22 cellular contexts compared by ENCODE assay signal in the genomic region with DNA sequence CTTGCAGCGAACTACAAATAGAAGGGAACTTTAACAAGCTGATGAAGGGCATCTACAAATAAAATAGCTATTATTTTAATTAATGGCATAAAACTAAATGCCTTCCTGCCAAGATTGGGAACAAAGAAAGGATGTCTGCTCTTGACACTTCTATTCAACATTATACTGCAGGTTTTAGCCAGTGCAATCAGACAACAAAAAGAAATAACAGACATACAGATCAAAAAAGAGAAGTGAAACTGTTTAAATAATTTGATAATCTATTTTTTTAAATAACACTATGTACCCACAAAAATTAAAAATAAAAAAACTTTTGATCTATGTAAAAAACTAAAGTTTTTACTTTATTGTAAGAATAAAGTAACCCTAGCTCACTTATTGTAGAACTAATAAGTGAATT. TPM values are rescaled to one million over a fixed set of nuclear protein-coding genes. Genes with fewer than 3 reads are reported as not detected.
"Had no signal": no experiment of that assay in that cellular context is flagged by ENCODE, and none has a peak within 500 bp of the region (broad histone marks: within the 10 kb centered on the region; RNA-seq: fewer than 3 reads in every experiment).

No MANE protein-coding gene starts in this region.

- H3K4me3 Mint-ChIP-seq: effector memory CD8-positive, alpha-beta T cell; naive thymus-derived CD4-positive, alpha-beta T cell; nephron progenitor cell; stimulated activated memory B cell treated with anti-CD40 and anti-IgM and Interleukin-4, amounts not matched to agents 10 μg/mL and 1 μg/mL and 100 μg/mL, for 72 hours; stimulated activated naive CD8-positive, alpha-beta T cell treated with anti-CD3 and anti-CD28 coated beads, Interleukin-15, Interleukin-2, amounts not matched to agents 100 ng/mL and 50 ng/mL, for 24 hours had no signal

- H3K4me1 Mint-ChIP-seq: nephron progenitor cell had no signal

- ATAC-seq: effector memory CD8-positive, alpha-beta T cell; foreskin keratinocyte; left colon; left ventricle myocardium superior; naive thymus-derived CD4-positive, alpha-beta T cell; psoas muscle; right lobe of liver; stimulated activated memory B cell treated with anti-CD40 and anti-IgM and Interleukin-4, amounts not matched to agents 10 μg/mL and 1 μg/mL and 100 μg/mL, for 72 hours had no signal

- DNase-seq: cortex of kidney; effector memory CD8-positive, alpha-beta T cell; erythroblast; foreskin keratinocyte; head of caudate nucleus; left colon; left ventricle myocardium superior; naive thymus-derived CD4-positive, alpha-beta T cell; nephron progenitor cell; psoas muscle; retina; right lobe of liver; spleen; stimulated activated CD4-positive, alpha-beta T cell treated with anti-CD3 and anti-CD28 coated beads, Interleukin-15, amount 100 ng/mL, for 24 hours; stimulated activated CD4-positive, alpha-beta T cell treated with anti-CD3 and anti-CD28 coated beads, Interleukin-1b, Interleukin-23, amount 100 ng/mL, for 48 hours; stimulated activated CD4-positive, alpha-beta T cell treated with anti-CD3 and anti-CD28 coated beads, Interleukin-4, amount 100 ng/mL, for 24 hours; testis; transverse colon had no signal

- H3K27me3 Mint-ChIP-seq: effector memory CD8-positive, alpha-beta T cell; naive thymus-derived CD4-positive, alpha-beta T cell; stimulated activated memory B cell treated with anti-CD40 and anti-IgM and Interleukin-4, amounts not matched to agents 10 μg/mL and 1 μg/mL and 100 μg/mL, for 72 hours; stimulated activated naive CD8-positive, alpha-beta T cell treated with anti-CD3 and anti-CD28 coated beads, Interleukin-15, Interleukin-2, amounts not matched to agents 100 ng/mL and 50 ng/mL, for 24 hours had no signal

- H3K27ac Mint-ChIP-seq: stimulated activated memory B cell treated with anti-CD40 and anti-IgM and Interleukin-4, amounts not matched to agents 10 μg/mL and 1 μg/mL and 100 μg/mL, for 72 hours; stimulated activated naive CD8-positive, alpha-beta T cell treated with anti-CD3 and anti-CD28 coated beads, Interleukin-15, Interleukin-2, amounts not matched to agents 100 ng/mL and 50 ng/mL, for 24 hours had no signal

- H3K9me3 Mint-ChIP-seq: effector memory CD8-positive, alpha-beta T cell; naive thymus-derived CD4-positive, alpha-beta T cell; nephron progenitor cell; stimulated activated memory B cell treated with anti-CD40 and anti-IgM and Interleukin-4, amounts not matched to agents 10 μg/mL and 1 μg/mL and 100 μg/mL, for 72 hours; stimulated activated naive CD8-positive, alpha-beta T cell treated with anti-CD3 and anti-CD28 coated beads, Interleukin-15, Interleukin-2, amounts not matched to agents 100 ng/mL and 50 ng/mL, for 24 hours had no signal

RNA-seq across cellular contexts. Expression of a gene that starts 22.4 kb away (rescaled TPM):
- total RNA-seq: mesenteric fat pad, mononuclear cell had no signal
